1 cellular context compared by ENCODE assay signal in the genomic region with DNA sequence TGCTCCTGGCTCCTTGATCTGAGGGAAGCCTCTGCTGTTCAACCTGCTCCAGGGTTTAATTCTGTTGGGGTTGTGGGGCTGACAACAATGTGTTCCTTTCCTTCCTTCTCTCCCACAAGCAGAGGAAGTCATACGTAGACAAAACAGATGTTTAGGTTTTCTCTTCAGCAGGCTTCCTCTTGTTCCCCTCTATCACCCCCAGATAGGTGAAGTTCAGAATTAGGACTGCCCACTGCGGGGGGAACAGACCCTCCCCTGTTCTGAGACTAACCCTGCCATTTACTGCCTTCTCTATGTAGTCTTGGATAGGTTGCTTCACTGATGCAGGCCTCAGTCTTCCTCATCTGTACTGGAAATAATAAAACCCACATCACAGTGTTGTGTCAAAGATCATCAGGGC.
TF ChIP-seq lines count a peak whose summit lies in the region.

No MANE protein-coding gene starts in this region.

TF ChIP-seq in WTC11, 78 proteins besides CTCF, POLR2A, EP300 and RAD21 (continued from another document):
- TF ChIP-seq, protein P1, sequence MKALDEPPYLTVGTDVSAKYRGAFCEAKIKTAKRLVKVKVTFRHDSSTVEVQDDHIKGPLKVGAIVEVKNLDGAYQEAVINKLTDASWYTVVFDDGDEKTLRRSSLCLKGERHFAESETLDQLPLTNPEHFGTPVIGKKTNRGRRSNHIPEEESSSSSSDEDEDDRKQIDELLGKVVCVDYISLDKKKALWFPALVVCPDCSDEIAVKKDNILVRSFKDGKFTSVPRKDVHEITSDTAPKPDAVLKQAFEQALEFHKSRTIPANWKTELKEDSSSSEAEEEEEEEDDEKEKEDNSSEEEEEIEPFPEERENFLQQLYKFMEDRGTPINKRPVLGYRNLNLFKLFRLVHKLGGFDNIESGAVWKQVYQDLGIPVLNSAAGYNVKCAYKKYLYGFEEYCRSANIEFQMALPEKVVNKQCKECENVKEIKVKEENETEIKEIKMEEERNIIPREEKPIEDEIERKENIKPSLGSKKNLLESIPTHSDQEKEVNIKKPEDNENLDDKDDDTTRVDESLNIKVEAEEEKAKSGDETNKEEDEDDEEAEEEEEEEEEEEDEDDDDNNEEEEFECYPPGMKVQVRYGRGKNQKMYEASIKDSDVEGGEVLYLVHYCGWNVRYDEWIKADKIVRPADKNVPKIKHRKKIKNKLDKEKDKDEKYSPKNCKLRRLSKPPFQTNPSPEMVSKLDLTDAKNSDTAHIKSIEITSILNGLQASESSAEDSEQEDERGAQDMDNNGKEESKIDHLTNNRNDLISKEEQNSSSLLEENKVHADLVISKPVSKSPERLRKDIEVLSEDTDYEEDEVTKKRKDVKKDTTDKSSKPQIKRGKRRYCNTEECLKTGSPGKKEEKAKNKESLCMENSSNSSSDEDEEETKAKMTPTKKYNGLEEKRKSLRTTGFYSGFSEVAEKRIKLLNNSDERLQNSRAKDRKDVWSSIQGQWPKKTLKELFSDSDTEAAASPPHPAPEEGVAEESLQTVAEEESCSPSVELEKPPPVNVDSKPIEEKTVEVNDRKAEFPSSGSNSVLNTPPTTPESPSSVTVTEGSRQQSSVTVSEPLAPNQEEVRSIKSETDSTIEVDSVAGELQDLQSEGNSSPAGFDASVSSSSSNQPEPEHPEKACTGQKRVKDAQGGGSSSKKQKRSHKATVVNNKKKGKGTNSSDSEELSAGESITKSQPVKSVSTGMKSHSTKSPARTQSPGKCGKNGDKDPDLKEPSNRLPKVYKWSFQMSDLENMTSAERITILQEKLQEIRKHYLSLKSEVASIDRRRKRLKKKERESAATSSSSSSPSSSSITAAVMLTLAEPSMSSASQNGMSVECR (CRISPR knock-in tag; IDR thresholded peaks at IDR 0.05; ENCODE audit: borderline replicate concordance), result no peak
- TF ChIP-seq, protein P2, sequence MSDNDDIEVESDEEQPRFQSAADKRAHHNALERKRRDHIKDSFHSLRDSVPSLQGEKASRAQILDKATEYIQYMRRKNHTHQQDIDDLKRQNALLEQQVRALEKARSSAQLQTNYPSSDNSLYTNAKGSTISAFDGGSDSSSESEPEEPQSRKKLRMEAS (CRISPR knock-in tag; IDR thresholded peaks at IDR 0.05), result no peak
- TF ChIP-seq HMGA2 (CRISPR knock-in tag; IDR thresholded peaks at IDR 0.05), result no peak
- no peak for TF ChIP-seq TP53 (CRISPR knock-in tag; IDR thresholded peaks at IDR 0.05)
- no peak for TF ChIP-seq GABPB1 (CRISPR knock-in tag; IDR thresholded peaks at IDR 0.05)
- TF ChIP-seq ZNF671 (CRISPR knock-in tag; IDR thresholded peaks at IDR 0.05), result no peak
- no peak for TF ChIP-seq NR1H2 (CRISPR knock-in tag; IDR thresholded peaks at IDR 0.05)
- no peak for TF ChIP-seq SOX15 (CRISPR knock-in tag; IDR thresholded peaks at IDR 0.05)
- TF ChIP-seq, protein P3, sequence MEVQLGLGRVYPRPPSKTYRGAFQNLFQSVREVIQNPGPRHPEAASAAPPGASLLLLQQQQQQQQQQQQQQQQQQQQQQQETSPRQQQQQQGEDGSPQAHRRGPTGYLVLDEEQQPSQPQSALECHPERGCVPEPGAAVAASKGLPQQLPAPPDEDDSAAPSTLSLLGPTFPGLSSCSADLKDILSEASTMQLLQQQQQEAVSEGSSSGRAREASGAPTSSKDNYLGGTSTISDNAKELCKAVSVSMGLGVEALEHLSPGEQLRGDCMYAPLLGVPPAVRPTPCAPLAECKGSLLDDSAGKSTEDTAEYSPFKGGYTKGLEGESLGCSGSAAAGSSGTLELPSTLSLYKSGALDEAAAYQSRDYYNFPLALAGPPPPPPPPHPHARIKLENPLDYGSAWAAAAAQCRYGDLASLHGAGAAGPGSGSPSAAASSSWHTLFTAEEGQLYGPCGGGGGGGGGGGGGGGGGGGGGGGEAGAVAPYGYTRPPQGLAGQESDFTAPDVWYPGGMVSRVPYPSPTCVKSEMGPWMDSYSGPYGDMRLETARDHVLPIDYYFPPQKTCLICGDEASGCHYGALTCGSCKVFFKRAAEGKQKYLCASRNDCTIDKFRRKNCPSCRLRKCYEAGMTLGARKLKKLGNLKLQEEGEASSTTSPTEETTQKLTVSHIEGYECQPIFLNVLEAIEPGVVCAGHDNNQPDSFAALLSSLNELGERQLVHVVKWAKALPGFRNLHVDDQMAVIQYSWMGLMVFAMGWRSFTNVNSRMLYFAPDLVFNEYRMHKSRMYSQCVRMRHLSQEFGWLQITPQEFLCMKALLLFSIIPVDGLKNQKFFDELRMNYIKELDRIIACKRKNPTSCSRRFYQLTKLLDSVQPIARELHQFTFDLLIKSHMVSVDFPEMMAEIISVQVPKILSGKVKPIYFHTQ (CRISPR knock-in tag; IDR thresholded peaks at IDR 0.05), result no peak
TF ChIP-seq in WTC11: peak in this region for 0.
